8 cellular contexts compared by ENCODE assay signal in genomic region chr15:75578206-75578947, GRCh38. TPM values are rescaled to one million over a fixed set of nuclear protein-coding genes. Genes with fewer than 3 reads are reported as not detected.
DNase-seq lines count a peak whose midpoint lies in the region; ATAC-seq and TF ChIP-seq lines count a peak whose summit lies in the region.

No MANE protein-coding gene starts in this region.

- no peak for ATAC-seq in GM19397 (IDR thresholded peaks at IDR 0.05; ENCODE audit: unreplicated experiment)

- TF ChIP-seq CTCF in mesothelial cell of epicardium (IDR thresholded peaks at IDR 0.05; ENCODE audit: unreplicated experiment) (no peak), tibial nerve (IDR thresholded peaks at IDR 0.05) (no peak)

- H3K36me3 Mint-ChIP-seq in mesothelial cell of epicardium, result peaks cover 2% of the 10 kb centered on the region

- TF ChIP-seq EP300 in tibial nerve (IDR thresholded peaks at IDR 0.05), result no peak

- peak overlapping the region; percentile 94 for H3K27ac Mint-ChIP-seq in mesothelial cell of epicardium

- DNase-seq in NCI-H1417 (lab: John Stamatoyannopoulos, UW) (peak; percentile 5 to 81 (median 75)), NCI-H1417 treated with DMSO at 0.1 percent for 48 hours (lab: John Stamatoyannopoulos, UW) (no peak), HT-29 (ENCODE audit: low spot score) (peak; percentile 11), mesothelial cell of epicardium (ENCODE audit: low spot score in 2 of 2, unreplicated experiment in 2 of 2) (peak; percentile 21 to 56), tibial nerve (ENCODE audit: low spot score in 2 of 2) (no peak)
- peak; percentile 54 for DNase-seq in activated CD4-positive, CD25-positive, alpha-beta regulatory T cell treated with anti-CD3 and anti-CD28 coated beads, Interleukin-2, amount 50 U/mL, for 72 hours
- DNase-seq in effector memory CD4-positive, alpha-beta T cell, result peak in 1 of 3 donors; percentile 5

- H3K4me1 Mint-ChIP-seq in mesothelial cell of epicardium, result peaks cover 13% of the 10 kb centered on the region

- peak overlapping the region; percentile 69 for H3K27ac ChIP-seq in effector memory CD4-positive, alpha-beta T cell (ENCODE audit: insufficient read depth, low read length, poor library complexity, severe bottlenecking)
- H3K27ac ChIP-seq in tibial nerve, result peak overlapping the region; percentile 63 to 94 (median 94)

- 1% methylated on average over 21 to 27 of the region's 77 CpGs for WGBS in tibial nerve, 2 donors

- H3K36me3 ChIP-seq in effector memory CD4-positive, alpha-beta T cell (ENCODE audit: control insufficient read depth, insufficient read depth, low read length), result no peaks in the 10 kb centered on the region
- H3K36me3 ChIP-seq in tibial nerve, result no peaks in the 10 kb centered on the region

- no peaks in the 10 kb centered on the region for H3K9me3 ChIP-seq in effector memory CD4-positive, alpha-beta T cell (ENCODE audit: control insufficient read depth, low read length)
- H3K9me3 ChIP-seq in tibial nerve, result no peaks in the 10 kb centered on the region

- H3K4me1 ChIP-seq in effector memory CD4-positive, alpha-beta T cell (ENCODE audit: control insufficient read depth, insufficient read depth, low read length, poor library complexity, severe bottlenecking), result peaks cover 13% of the 10 kb centered on the region
- H3K4me1 ChIP-seq in tibial nerve, result peaks cover 0 to 29% (median 0%) of the 10 kb centered on the region in 4 donors

- peak overlapping the region; percentile 94 for H3K4me3 Mint-ChIP-seq in mesothelial cell of epicardium

- no peaks in the 10 kb centered on the region for H3K9me3 Mint-ChIP-seq in mesothelial cell of epicardium

- H3K27me3 ChIP-seq in effector memory CD4-positive, alpha-beta T cell (replicated peaks; ENCODE audit: control insufficient read depth, insufficient read depth, low read length, poor library complexity, severe bottlenecking), result no peaks in the 10 kb centered on the region
- H3K27me3 ChIP-seq in tibial nerve, result no peaks in the 10 kb centered on the region

- peak overlapping the region; percentile 88 for H3K4me3 ChIP-seq in effector memory CD4-positive, alpha-beta T cell (ENCODE audit: insufficient read depth, low read depth, low read length, poor library complexity, severe bottlenecking)
- H3K4me3 ChIP-seq in tibial nerve, result peak overlapping the region; percentile 81 to 94 (median 86)

- no peak for TF ChIP-seq POLR2A in tibial nerve (IDR thresholded peaks at IDR 0.05)

- no peaks in the 10 kb centered on the region for H3K27me3 Mint-ChIP-seq in mesothelial cell of epicardium (ENCODE audit: low read depth)

RNA-seq across cellular contexts. Expression of gene PTPN9, which starts 0.7 kb away (rescaled TPM):
- 22.8 and 28.2 TPM in 2 replicates for total RNA-seq in HT-29 (2014; rRNA removed; shearing (Covaris generic))
- total RNA-seq in mesothelial cell of epicardium (32.1 to 36.2 TPM (median 32.1 TPM) in 3 replicates), tibial nerve (10 to 100 TPM; 24.3 to 45.0 (median 32.0) TPM)

RNA-seq across cellular contexts. Expression of gene SNUPN, which starts 47.1 kb away (rescaled TPM):
- total RNA-seq in HT-29 (2014; rRNA removed; shearing (Covaris generic)), result 27.2 and 30.6 TPM in 2 replicates
- total RNA-seq in mesothelial cell of epicardium (19.4 to 23.5 TPM (median 23.0 TPM) in 3 replicates), tibial nerve (10 to 100 TPM; 16.3 to 35.1 (median 23.7) TPM)

Comparison
In these comparisons a context has a peak if more than half of its experiments do, and no peak if none do; other contexts are left out.
1. DNase-seq: peak in NCI-H1417 (3 of 3), HT-29 (single experiment), activated CD4-positive, CD25-positive, alpha-beta regulatory T cell treated with anti-CD3 and anti-CD28 coated beads, Interleukin-2, amount 50 U/mL, for 72 hours (single experiment) and mesothelial cell of epicardium (2 of 2); none in NCI-H1417 treated with DMSO at 0.1 percent for 48 hours (single experiment) and tibial nerve (0 of 2).